ENCODE assay signal across 1 cellular context in the genomic region with DNA sequence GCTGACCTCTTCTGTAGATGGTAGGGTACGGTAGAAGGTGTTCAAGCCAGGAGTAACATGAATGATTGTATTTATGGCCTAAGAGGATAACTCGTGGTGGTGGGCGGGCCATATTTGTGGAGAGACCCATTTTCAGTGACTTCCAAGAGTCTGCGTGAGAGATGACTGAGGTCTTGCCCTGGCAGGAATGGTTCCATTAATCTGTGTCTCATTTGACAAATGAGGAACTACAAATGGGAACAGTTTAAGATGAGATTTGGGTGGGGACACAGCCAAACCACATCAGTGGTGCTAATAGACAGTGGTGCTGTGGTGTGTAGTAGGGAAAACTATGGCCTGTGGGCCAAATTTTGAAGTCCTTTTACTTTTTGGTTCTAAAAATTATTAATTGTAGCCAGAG.
TF ChIP-seq lines count a peak whose summit lies in the region.

No MANE protein-coding gene starts in this region.

TF ChIP-seq in GM12878, 131 proteins besides CTCF, POLR2A, EP300 and RAD21 (continued from another document):
- TF ChIP-seq, protein P1, sequence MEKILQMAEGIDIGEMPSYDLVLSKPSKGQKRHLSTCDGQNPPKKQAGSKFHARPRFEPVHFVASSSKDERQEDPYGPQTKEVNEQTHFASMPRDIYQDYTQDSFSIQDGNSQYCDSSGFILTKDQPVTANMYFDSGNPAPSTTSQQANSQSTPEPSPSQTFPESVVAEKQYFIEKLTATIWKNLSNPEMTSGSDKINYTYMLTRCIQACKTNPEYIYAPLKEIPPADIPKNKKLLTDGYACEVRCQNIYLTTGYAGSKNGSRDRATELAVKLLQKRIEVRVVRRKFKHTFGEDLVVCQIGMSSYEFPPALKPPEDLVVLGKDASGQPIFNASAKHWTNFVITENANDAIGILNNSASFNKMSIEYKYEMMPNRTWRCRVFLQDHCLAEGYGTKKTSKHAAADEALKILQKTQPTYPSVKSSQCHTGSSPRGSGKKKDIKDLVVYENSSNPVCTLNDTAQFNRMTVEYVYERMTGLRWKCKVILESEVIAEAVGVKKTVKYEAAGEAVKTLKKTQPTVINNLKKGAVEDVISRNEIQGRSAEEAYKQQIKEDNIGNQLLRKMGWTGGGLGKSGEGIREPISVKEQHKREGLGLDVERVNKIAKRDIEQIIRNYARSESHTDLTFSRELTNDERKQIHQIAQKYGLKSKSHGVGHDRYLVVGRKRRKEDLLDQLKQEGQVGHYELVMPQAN (conservative IDR thresholded peaks at IDR 0.05): no peak
- TF ChIP-seq DPF2 (IDR thresholded peaks at IDR 0.05) (no peak), PML (IDR thresholded peaks at IDR 0.05; ENCODE audit: low read length) (no peak), ATF7 (IDR thresholded peaks at IDR 0.05; ENCODE audit: low read depth) (no peak)
- TF ChIP-seq, protein P2, sequence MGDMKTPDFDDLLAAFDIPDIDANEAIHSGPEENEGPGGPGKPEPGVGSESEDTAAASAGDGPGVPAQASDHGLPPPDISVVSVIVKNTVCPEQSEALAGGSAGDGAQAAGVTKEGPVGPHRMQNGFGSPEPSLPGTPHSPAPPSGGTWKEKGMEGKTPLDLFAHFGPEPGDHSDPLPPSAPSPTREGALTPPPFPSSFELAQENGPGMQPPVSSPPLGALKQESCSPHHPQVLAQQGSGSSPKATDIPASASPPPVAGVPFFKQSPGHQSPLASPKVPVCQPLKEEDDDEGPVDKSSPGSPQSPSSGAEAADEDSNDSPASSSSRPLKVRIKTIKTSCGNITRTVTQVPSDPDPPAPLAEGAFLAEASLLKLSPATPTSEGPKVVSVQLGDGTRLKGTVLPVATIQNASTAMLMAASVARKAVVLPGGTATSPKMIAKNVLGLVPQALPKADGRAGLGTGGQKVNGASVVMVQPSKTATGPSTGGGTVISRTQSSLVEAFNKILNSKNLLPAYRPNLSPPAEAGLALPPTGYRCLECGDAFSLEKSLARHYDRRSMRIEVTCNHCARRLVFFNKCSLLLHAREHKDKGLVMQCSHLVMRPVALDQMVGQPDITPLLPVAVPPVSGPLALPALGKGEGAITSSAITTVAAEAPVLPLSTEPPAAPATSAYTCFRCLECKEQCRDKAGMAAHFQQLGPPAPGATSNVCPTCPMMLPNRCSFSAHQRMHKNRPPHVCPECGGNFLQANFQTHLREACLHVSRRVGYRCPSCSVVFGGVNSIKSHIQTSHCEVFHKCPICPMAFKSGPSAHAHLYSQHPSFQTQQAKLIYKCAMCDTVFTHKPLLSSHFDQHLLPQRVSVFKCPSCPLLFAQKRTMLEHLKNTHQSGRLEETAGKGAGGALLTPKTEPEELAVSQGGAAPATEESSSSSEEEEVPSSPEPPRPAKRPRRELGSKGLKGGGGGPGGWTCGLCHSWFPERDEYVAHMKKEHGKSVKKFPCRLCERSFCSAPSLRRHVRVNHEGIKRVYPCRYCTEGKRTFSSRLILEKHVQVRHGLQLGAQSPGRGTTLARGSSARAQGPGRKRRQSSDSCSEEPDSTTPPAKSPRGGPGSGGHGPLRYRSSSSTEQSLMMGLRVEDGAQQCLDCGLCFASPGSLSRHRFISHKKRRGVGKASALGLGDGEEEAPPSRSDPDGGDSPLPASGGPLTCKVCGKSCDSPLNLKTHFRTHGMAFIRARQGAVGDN (IDR thresholded peaks at IDR 0.05): no peak
